8 cellular contexts compared by ENCODE assay signal in the genomic region with DNA sequence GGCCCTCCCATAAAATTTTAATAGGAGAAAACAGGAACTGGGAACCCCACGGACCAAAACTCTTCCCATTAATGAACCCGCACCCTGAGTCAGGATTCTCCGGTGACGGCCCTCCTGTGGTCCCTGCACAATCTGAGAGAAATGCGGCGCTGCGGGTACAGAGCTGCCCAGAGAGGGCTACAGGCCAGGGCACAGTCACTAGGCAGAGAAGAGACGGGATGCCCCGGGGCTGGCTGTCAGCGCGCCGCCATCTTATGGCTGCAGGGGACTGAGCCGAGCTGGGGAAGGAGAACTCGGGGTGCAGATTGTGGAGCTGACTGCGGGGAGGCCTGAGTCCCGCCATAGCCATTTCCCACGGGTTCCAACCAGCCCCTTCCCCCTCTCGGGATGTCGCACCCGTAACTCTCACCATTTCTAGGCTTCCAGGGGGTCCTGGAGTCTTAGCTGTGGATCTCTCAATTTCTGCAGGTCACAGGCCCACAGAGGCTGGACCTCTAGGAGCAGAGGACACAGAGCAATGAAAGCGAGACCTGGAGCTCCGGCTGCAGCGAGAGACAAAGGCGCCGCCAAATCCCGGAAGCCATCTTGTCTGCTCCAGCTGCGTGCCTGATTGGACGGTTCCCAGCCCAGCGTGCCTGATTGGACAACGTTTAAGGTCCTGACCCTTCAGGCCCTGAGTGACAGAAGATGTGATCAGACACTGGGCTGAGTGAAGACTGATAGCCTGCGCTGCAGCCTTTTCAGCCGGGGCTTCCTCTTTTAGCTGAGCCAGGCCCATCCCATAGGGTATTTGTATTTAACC. TPM values are rescaled to one million over a fixed set of nuclear protein-coding genes. Genes with fewer than 3 reads are reported as not detected.
DNase-seq lines count a peak whose midpoint lies in the region; ATAC-seq and TF ChIP-seq lines count a peak whose summit lies in the region.

A gene (minus strand): TSS at position 591 of the 802 bp plus-strand sequence. CDS start 179 bp downstream, at position 412.

- no peak for TF ChIP-seq CTCF in KMS-11 (conservative IDR thresholded peaks at IDR 0.05; ENCODE audit: low read depth, low read length)

- H3K27ac Mint-ChIP-seq in activated T-helper 17 cell treated with anti-CD3 and anti-CD28 coated beads, Interleukin-2, amount 50 U/mL, for 72 hours, result peak within 1 kb of the TSS; percentile 97
- H3K27ac Mint-ChIP-seq in natural killer cell treated with Interleukin-12 subunit alpha and Interleukin-12 subunit beta and Interleukin-15 and Interleukin-18, amount 100 ng/mL, for 72 hours, result peak within 1 kb of the TSS; percentile 93 to 97

- peak within 1 kb of the TSS; percentile 98 for H3K4me3 Mint-ChIP-seq in activated T-helper 17 cell treated with anti-CD3 and anti-CD28 coated beads, Interleukin-2, amount 50 U/mL, for 72 hours
- H3K4me3 Mint-ChIP-seq in natural killer cell treated with Interleukin-12 subunit alpha and Interleukin-12 subunit beta and Interleukin-15 and Interleukin-18, amount 100 ng/mL, for 72 hours, result peak within 1 kb of the TSS; percentile 97

- no peaks in the 10 kb centered on the region for H3K36me3 ChIP-seq in KMS-11 (ENCODE audit: insufficient read depth)

- H3K4me1 Mint-ChIP-seq in activated T-helper 17 cell treated with anti-CD3 and anti-CD28 coated beads, Interleukin-2, amount 50 U/mL, for 72 hours, result peaks cover 11% of the 10 kb centered on the region
- H3K4me1 Mint-ChIP-seq in natural killer cell treated with Interleukin-12 subunit alpha and Interleukin-12 subunit beta and Interleukin-15 and Interleukin-18, amount 100 ng/mL, for 72 hours (ENCODE audit: low read depth in 2 of 2), result peaks cover 13 to 23% of the 10 kb centered on the region in 2 donors

- peak within 1 kb of the TSS; percentile 69; the same call in 1 of the 2 replicates for H3K9ac ChIP-seq in KMS-11

- H3K27me3 Mint-ChIP-seq in activated T-helper 17 cell treated with anti-CD3 and anti-CD28 coated beads, Interleukin-2, amount 50 U/mL, for 72 hours, result no peaks in the 10 kb centered on the region
- no peaks in the 10 kb centered on the region for H3K27me3 Mint-ChIP-seq in natural killer cell treated with Interleukin-12 subunit alpha and Interleukin-12 subunit beta and Interleukin-15 and Interleukin-18, amount 100 ng/mL, for 72 hours

- peak within 1 kb of the TSS; percentile 78 for H2AFZ ChIP-seq in KMS-11 (ENCODE audit: low read depth)

- no peaks in the 10 kb centered on the region for H3K9me3 Mint-ChIP-seq in activated T-helper 17 cell treated with anti-CD3 and anti-CD28 coated beads, Interleukin-2, amount 50 U/mL, for 72 hours
- H3K9me3 Mint-ChIP-seq in natural killer cell treated with Interleukin-12 subunit alpha and Interleukin-12 subunit beta and Interleukin-15 and Interleukin-18, amount 100 ng/mL, for 72 hours, result no peaks in the 10 kb centered on the region

- no peak within 1 kb of the TSS; the same call in 1 of the 2 replicates for H3K4me2 ChIP-seq in KMS-11

- peaks cover 20% of the 10 kb centered on the region for H3K79me2 ChIP-seq in KMS-11 (ENCODE audit: insufficient read depth, low read depth)

- peaks cover 33% of the 10 kb centered on the region for H3K36me3 Mint-ChIP-seq in activated T-helper 17 cell treated with anti-CD3 and anti-CD28 coated beads, Interleukin-2, amount 50 U/mL, for 72 hours (ENCODE audit: low read depth)
- H3K36me3 Mint-ChIP-seq in natural killer cell treated with Interleukin-12 subunit alpha and Interleukin-12 subunit beta and Interleukin-15 and Interleukin-18, amount 100 ng/mL, for 72 hours, result peaks cover 4% of the 10 kb centered on the region

- H4K20me1 ChIP-seq in KMS-11 (ENCODE audit: insufficient read depth), result no peaks in the 10 kb centered on the region

- H3K27me3 ChIP-seq in KMS-11 (ENCODE audit: insufficient read depth, low read depth), result no peaks in the 10 kb centered on the region

- H3K27ac ChIP-seq in KMS-11, result peak within 1 kb of the TSS; percentile 77

- H3K4me1 ChIP-seq in KMS-11 (ENCODE audit: low read depth, poor library complexity, severe bottlenecking), result no peaks in the 10 kb centered on the region

- DNase-seq in DMS79 treated with DMSO at 0.1 percent for 48 hours (lab: John Stamatoyannopoulos, UW) (peak; percentile 87), RPMI8226 (peak; percentile 95), fibroblast of peridontal ligament (ENCODE audit: extremely low read depth) (peak; percentile 92)
- peak; percentile 90 for DNase-seq in natural killer cell treated with Interleukin-12 subunit alpha and Interleukin-12 subunit beta and Interleukin-15 and Interleukin-18, amount 100 ng/mL, for 72 hours (ENCODE audit: low spot score)
- peak; percentile 86 for DNase-seq in stimulated activated naive CD8-positive, alpha-beta T cell treated with anti-CD3 and anti-CD28 coated beads, Interleukin-15, Interleukin-2, amounts not matched to agents 100 U/mL and 50 U/mL, for 24 hours

- no peak within 1 kb of the TSS for H3K4me3 ChIP-seq in KMS-11 (IDR thresholded peaks at IDR 0.05; ENCODE audit: insufficient read depth, low read depth, low read length)

- ATAC-seq in GM21737 (IDR thresholded peaks at IDR 0.05; ENCODE audit: unreplicated experiment), result peak; percentile 83
- ATAC-seq in activated T-helper 17 cell treated with anti-CD3 and anti-CD28 coated beads, Interleukin-2, amount 50 U/mL, for 72 hours (replicated peaks), result peak; percentile 97
- peak; percentile 97 to 99 for ATAC-seq in natural killer cell treated with Interleukin-12 subunit alpha and Interleukin-12 subunit beta and Interleukin-15 and Interleukin-18, amount 100 ng/mL, for 72 hours
- peak; percentile 97 for ATAC-seq in stimulated activated naive CD8-positive, alpha-beta T cell treated with anti-CD3 and anti-CD28 coated beads, Interleukin-15, Interleukin-2, amounts not matched to agents 100 U/mL and 50 U/mL, for 24 hours

RNA-seq across cellular contexts. Expression of the gene that starts here (rescaled TPM):
- 10 to 100 TPM; 15.0 to 16.8 TPM for total RNA-seq in activated T-helper 17 cell treated with anti-CD3 and anti-CD28 coated beads, Interleukin-2, amount 50 U/mL, for 72 hours
- total RNA-seq in natural killer cell treated with Interleukin-12 subunit alpha and Interleukin-12 subunit beta and Interleukin-15 and Interleukin-18, amount 100 ng/mL, for 72 hours, result 10 to 100 TPM; 17.7 to 18.0 TPM
